Comparison of ENCODE assay signal across 36 cellular contexts in the genomic region with DNA sequence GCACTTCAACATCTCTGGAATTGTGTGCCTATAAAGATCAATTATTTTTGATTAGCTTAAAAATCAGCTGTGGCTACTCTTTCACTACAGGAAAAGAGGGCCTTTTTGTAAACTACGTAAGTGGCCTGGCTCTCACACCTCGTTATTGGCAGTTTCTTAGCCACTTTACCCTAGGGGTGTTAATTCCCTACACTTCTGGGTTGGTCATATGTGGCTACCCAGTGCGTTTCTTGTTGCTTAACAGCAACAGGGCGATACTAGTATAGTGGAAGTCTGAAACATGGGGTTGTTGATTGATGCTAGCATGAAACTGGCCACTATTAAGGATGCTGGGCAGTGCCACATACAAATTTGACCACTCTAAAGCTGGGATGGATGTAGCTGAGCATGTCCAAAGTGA.
"Had no signal": no experiment of that assay in that cellular context is flagged by ENCODE, and none has a peak within 500 bp of the region (broad histone marks: within the 10 kb centered on the region; RNA-seq: fewer than 3 reads in every experiment).

No MANE protein-coding gene starts in this region.

- ATAC-seq: activated T-cell treated with anti-CD3 and anti-CD28 coated beads, Interleukin-2, amount 50 U/mL, for 72 hours; activated T-helper 17 cell treated with anti-CD3 and anti-CD28 coated beads, Interleukin-2, amount 50 U/mL, for 72 hours; PC-3 had no signal

- H3K9me3 Mint-ChIP-seq: activated naive CD8-positive, alpha-beta T cell treated with anti-CD3 and anti-CD28 coated beads for 36 hours; activated T-helper 17 cell treated with anti-CD3 and anti-CD28 coated beads, Interleukin-2, amount 50 U/mL, for 72 hours had no signal

- H3K4me3 Mint-ChIP-seq: activated B cell treated with CpG ODN at 0.5 μM for 24 hours; activated CD4-positive, alpha-beta memory T cell treated with anti-CD3 and anti-CD28 coated beads for 36 hours; activated naive CD8-positive, alpha-beta T cell treated with anti-CD3 and anti-CD28 coated beads for 36 hours; activated T-cell treated with anti-CD3 and anti-CD28 coated beads, Interleukin-2, amount 50 U/mL, for 72 hours; activated T-helper 17 cell treated with anti-CD3 and anti-CD28 coated beads, Interleukin-2, amount 50 U/mL, for 72 hours; IgD-negative memory B cell had no signal

- H3K4me1 Mint-ChIP-seq: activated B cell treated with CpG ODN at 0.5 μM for 24 hours; activated naive CD8-positive, alpha-beta T cell treated with anti-CD3 and anti-CD28 coated beads for 36 hours; activated T-helper 17 cell treated with anti-CD3 and anti-CD28 coated beads, Interleukin-2, amount 50 U/mL, for 72 hours; IgD-negative memory B cell had no signal

- H3K4me3 ChIP-seq: cardiac muscle cell, Peyer's patch had no signal

- H3K27me3 Mint-ChIP-seq: activated B cell treated with CpG ODN at 0.5 μM for 24 hours; activated CD4-positive, alpha-beta memory T cell treated with anti-CD3 and anti-CD28 coated beads for 36 hours; activated naive CD8-positive, alpha-beta T cell treated with anti-CD3 and anti-CD28 coated beads for 36 hours; activated T-helper 17 cell treated with anti-CD3 and anti-CD28 coated beads, Interleukin-2, amount 50 U/mL, for 72 hours; IgD-negative memory B cell had no signal

- H3K9me3 ChIP-seq: Peyer's patch had no signal

- DNase-seq: activated B cell treated with CpG ODN at 0.5 μM for 24 hours; activated CD4-positive, alpha-beta memory T cell treated with anti-CD3 and anti-CD28 coated beads for 36 hours; activated CD4-positive, alpha-beta T cell treated with anti-CD3 and anti-CD28 coated beads for 4 hours; activated CD4-positive, alpha-beta T cell treated with anti-CD3 and anti-CD28 coated beads, Interleukin-2, amount 50 U/mL, for 1 hour; activated CD4-positive, CD25-positive, alpha-beta regulatory T cell treated with anti-CD3 and anti-CD28 coated beads, Interleukin-2, amount 50 U/mL, for 72 hours; activated CD8-positive, alpha-beta memory T cell treated with anti-CD3 and anti-CD28 coated beads, Interleukin-2, amount 50 U/mL, for 48 hours; activated effector memory CD4-positive, alpha-beta T cell treated with anti-CD3 and anti-CD28 coated beads, Interleukin-2, amount 50 U/mL, for 16 hours; activated naive CD4-positive, alpha-beta T cell; activated naive CD4-positive, alpha-beta T cell treated with anti-CD3 and anti-CD28 coated beads, Interleukin-2, amount 50 U/mL, for 16 hours; activated naive CD8-positive, alpha-beta T cell treated with anti-CD3 and anti-CD28 coated beads for 36 hours; activated T-cell treated with anti-CD3 and anti-CD28 coated beads, Interleukin-2, amount 50 U/mL, for 72 hours; amniotic stem cell; aorta; brain microvascular endothelial cell; Karpas-422; KBM-7; MM.1S; MV-4-11; NCI-H1092; NCI-H1436 treated with DMSO at 0.1 percent for 48 hours; NCI-H2029; NCI-H345; NCI-H526; NCI-H748 treated with DMSO at 0.1 percent for 48 hours; NK-92 treated with Interleukin-12 subunit alpha and Interleukin-12 subunit beta, amount 100 ng/mL, for 24 hours; PC-3; Peyer's patch; RPMI8226; SW 1271; T-helper 1 cell; T-helper 2 cell; T-helper 9 cell had no signal

- H3K27ac Mint-ChIP-seq: activated B cell treated with CpG ODN at 0.5 μM for 24 hours; activated CD4-positive, alpha-beta memory T cell treated with anti-CD3 and anti-CD28 coated beads for 36 hours; activated naive CD8-positive, alpha-beta T cell treated with anti-CD3 and anti-CD28 coated beads for 36 hours; activated T-cell treated with anti-CD3 and anti-CD28 coated beads, Interleukin-2, amount 50 U/mL, for 72 hours; activated T-helper 17 cell treated with anti-CD3 and anti-CD28 coated beads, Interleukin-2, amount 50 U/mL, for 72 hours; IgD-negative memory B cell had no signal

- H3K36me3 Mint-ChIP-seq: activated CD4-positive, alpha-beta memory T cell treated with anti-CD3 and anti-CD28 coated beads for 36 hours; activated naive CD8-positive, alpha-beta T cell treated with anti-CD3 and anti-CD28 coated beads for 36 hours; IgD-negative memory B cell had no signal

- H3K27ac ChIP-seq: brain microvascular endothelial cell, cardiac muscle cell, Peyer's patch, VCaP had no signal

- H3K4me1 ChIP-seq: Peyer's patch had no signal

- H3K27me3 ChIP-seq: brain microvascular endothelial cell, cardiac muscle cell, Peyer's patch had no signal

- H3K36me3 ChIP-seq: brain microvascular endothelial cell, cardiac muscle cell, Peyer's patch had no signal
